ENCODE assay signal across 8 cellular contexts in genomic region chr2:189347540-189347939, GRCh38.
A peak's percentile ranks its signal among the peaks of the same experiment; 100 is the strongest.
DNase-seq lines count a peak whose midpoint lies in the region; ATAC-seq and TF ChIP-seq lines count a peak whose summit lies in the region.

No MANE protein-coding gene starts in this region.

- peak; percentile 64 for TF ChIP-seq RAD21 in SK-N-SH (IDR thresholded peaks at IDR 0.05; ENCODE audit: low read length)

- H2AFZ ChIP-seq in SK-N-SH (ENCODE audit: low read depth) (no peak overlapping the region), osteoblast (ENCODE audit: low read length) (peak overlapping the region; percentile 37)

- no peaks in the 10 kb centered on the region for H4K20me1 ChIP-seq in SK-N-SH (ENCODE audit: insufficient read depth)
- H4K20me1 ChIP-seq in osteoblast (ENCODE audit: insufficient read depth, low read length) = no peaks in the 10 kb centered on the region

- H3K4me2 ChIP-seq in SK-N-SH = no peak overlapping the region; the same call in 1 of the 2 replicates
- peak overlapping the region; percentile 52 for H3K4me2 ChIP-seq in osteoblast (ENCODE audit: insufficient read depth, low read length)

- WGBS in SK-N-SH (ENCODE audit: low lambda C conversion rate) = 12% methylated on average over 1 of the region's 1 CpG

- H3K27ac ChIP-seq in SK-N-SH (ENCODE audit: low read depth in 2 of 2, low read length in 1 of 2) (peak overlapping the region; percentile 89 to 92), osteoblast (ENCODE audit: low read depth, low read length) (peak overlapping the region; percentile 82)

- peaks cover 25% of the 10 kb centered on the region for H3F3A ChIP-seq in SK-N-SH (replicated peaks; ENCODE audit: insufficient read depth)

- DNase-seq in BE2C (no peak), SK-N-SH (no peak), fibroblast of gingiva (ENCODE audit: low read depth) (peak; percentile 97), osteoblast (ENCODE audit: insufficient read length, low spot score, missing footprints) (peak; percentile 60), COLO668 (lab: John Stamatoyannopoulos, UW; ENCODE audit: unreplicated experiment) (no peak)
- DNase-seq in activated T-helper 1 cell treated with anti-CD3 and anti-CD28 coated beads, Interleukin-12 subunit alpha, Interleukin-12 subunit beta, Interleukin-2, Interleukin-4 antibody, amounts not matched to agents 30 ng/mL and 10 ng/mL and 1 ng/mL, durations not matched to agents 14 hours and 24 hours and 36 hours (ENCODE audit: low spot score) = no peak

- no peak overlapping the region for H3K4me3 Mint-ChIP-seq in activated T-helper 1 cell treated with anti-CD3 and anti-CD28 coated beads, Interleukin-12 subunit alpha, Interleukin-12 subunit beta, Interleukin-2, Interleukin-4 antibody, amounts not matched to agents 30 ng/mL and 10 ng/mL and 1 ng/mL, durations not matched to agents 14 hours and 24 hours and 36 hours

- H3K36me3 Mint-ChIP-seq in activated T-helper 1 cell treated with anti-CD3 and anti-CD28 coated beads, Interleukin-12 subunit alpha, Interleukin-12 subunit beta, Interleukin-2, Interleukin-4 antibody, amounts not matched to agents 30 ng/mL and 10 ng/mL and 1 ng/mL, durations not matched to agents 14 hours and 24 hours and 36 hours (ENCODE audit: low read depth) = no peaks in the 10 kb centered on the region

- H3K27ac Mint-ChIP-seq in activated T-helper 1 cell treated with anti-CD3 and anti-CD28 coated beads, Interleukin-12 subunit alpha, Interleukin-12 subunit beta, Interleukin-2, Interleukin-4 antibody, amounts not matched to agents 30 ng/mL and 10 ng/mL and 1 ng/mL, durations not matched to agents 14 hours and 24 hours and 36 hours = no peak overlapping the region

- CTCF ChIA-PET in SK-N-SH (lab: Yijun Ruan, JAX) = interaction anchor here (1.0 kb wide), 1 partner anchor 60 kb away, joined by 3 read pairs; no protein-coding TSS in a partner anchor

- H3K27me3 ChIP-seq in BE2C (no peaks in the 10 kb centered on the region), SK-N-SH (ENCODE audit: insufficient read depth) (no peaks in the 10 kb centered on the region), osteoblast (ENCODE audit: insufficient read depth, low read length) (no peaks in the 10 kb centered on the region)

- H3K27me3 Mint-ChIP-seq in activated T-helper 1 cell treated with anti-CD3 and anti-CD28 coated beads, Interleukin-12 subunit alpha, Interleukin-12 subunit beta, Interleukin-2, Interleukin-4 antibody, amounts not matched to agents 30 ng/mL and 10 ng/mL and 1 ng/mL, durations not matched to agents 14 hours and 24 hours and 36 hours (ENCODE audit: insufficient read depth) = no peaks in the 10 kb centered on the region

- POLR2A ChIA-PET in SK-N-SH (lab: Yijun Ruan, JAX) = no interaction called here

- ATAC-seq in GM18519 (IDR thresholded peaks at IDR 0.05; ENCODE audit: low FRiP score, unreplicated experiment) (peak; percentile 66), HG03066 (IDR thresholded peaks at IDR 0.05; ENCODE audit: low read depth, unreplicated experiment) (peak; percentile 69)

- intact Hi-C loops in activated T-helper 1 cell treated with anti-CD3 and anti-CD28 coated beads, Interleukin-12 subunit alpha, Interleukin-12 subunit beta, Interleukin-2, Interleukin-4 antibody, amounts not matched to agents 30 ng/mL and 10 ng/mL and 1 ng/mL, durations not matched to agents 14 hours and 24 hours and 36 hours (cut with micrococcal nuclease) = loop anchor here (1.0 kb wide), 1 partner anchor 204 kb away; no protein-coding TSS in a partner anchor

- H3K9me3 Mint-ChIP-seq in activated T-helper 1 cell treated with anti-CD3 and anti-CD28 coated beads, Interleukin-12 subunit alpha, Interleukin-12 subunit beta, Interleukin-2, Interleukin-4 antibody, amounts not matched to agents 30 ng/mL and 10 ng/mL and 1 ng/mL, durations not matched to agents 14 hours and 24 hours and 36 hours = peaks cover 3% of the 10 kb centered on the region

- H3K4me3 ChIP-seq in BE2C (ENCODE audit: low read depth, low read length) = no peak overlapping the region
- H3K4me3 ChIP-seq in SK-N-SH (ENCODE audit: low read depth in 2 of 2, low read length in 1 of 2) = no peak overlapping the region
- H3K4me3 ChIP-seq in osteoblast (ENCODE audit: insufficient read depth, low read length) = no peak overlapping the region

- H3K79me2 ChIP-seq in SK-N-SH (ENCODE audit: insufficient read depth) (no peaks in the 10 kb centered on the region), osteoblast (ENCODE audit: insufficient read depth, low read length) (no peaks in the 10 kb centered on the region)

- H3K9me2 ChIP-seq in SK-N-SH = no peaks in the 10 kb centered on the region

- peak; percentile 34 for TF ChIP-seq CTCF in BE2C (IDR thresholded peaks at IDR 0.05; ENCODE audit: low read depth, low read length)
- peak; percentile 63 for TF ChIP-seq CTCF in SK-N-SH (IDR thresholded peaks at IDR 0.05)
- TF ChIP-seq CTCF in osteoblast (IDR thresholded peaks at IDR 0.05; ENCODE audit: extremely low read depth, low read depth, low read length) = peak; percentile 63

- peak; percentile 59 to 79 for TF ChIP-seq EP300 in SK-N-SH (IDR thresholded peaks at IDR 0.05; ENCODE audit: borderline replicate concordance in 1 of 2, low read depth in 1 of 2, low read length in 1 of 2)

- H3K9me3 ChIP-seq in BE2C (no peaks in the 10 kb centered on the region), SK-N-SH (peaks cover 12% of the 10 kb centered on the region; the same call in 1 of the 2 replicates), osteoblast (ENCODE audit: low read depth, low read length) (no peaks in the 10 kb centered on the region)

- H3K9ac ChIP-seq in SK-N-SH = peak overlapping the region; percentile 7; the same call in 1 of the 2 replicates

- H3K4me1 Mint-ChIP-seq in activated T-helper 1 cell treated with anti-CD3 and anti-CD28 coated beads, Interleukin-12 subunit alpha, Interleukin-12 subunit beta, Interleukin-2, Interleukin-4 antibody, amounts not matched to agents 30 ng/mL and 10 ng/mL and 1 ng/mL, durations not matched to agents 14 hours and 24 hours and 36 hours (ENCODE audit: low read depth) = peaks cover 5% of the 10 kb centered on the region

- no peaks in the 10 kb centered on the region for H3K36me3 ChIP-seq in BE2C
- H3K36me3 ChIP-seq in SK-N-SH (replicated peaks in 1 of 2; ENCODE audit: control insufficient read depth in 1 of 2, insufficient read depth in 2 of 2, low read length in 1 of 2) = peaks cover 0 to 4% of the 10 kb centered on the region in 2 experiments
- H3K36me3 ChIP-seq in osteoblast (ENCODE audit: insufficient read depth, low read length) = no peaks in the 10 kb centered on the region

- no peaks in the 10 kb centered on the region; the same call in 1 of the 2 replicates for H3K4me1 ChIP-seq in BE2C
- peaks cover 0 to 9% of the 10 kb centered on the region in 2 experiments; a peak in 1 of 4 replicates for H3K4me1 ChIP-seq in SK-N-SH (ENCODE audit: control insufficient read depth in 1 of 2, insufficient read depth in 2 of 2, low read depth in 1 of 2, low read length in 1 of 2)
- H3K4me1 ChIP-seq in osteoblast (ENCODE audit: insufficient read depth, low read length) = peaks cover 21% of the 10 kb centered on the region

TF ChIP-seq in SK-N-SH, 30 proteins besides CTCF, POLR2A, EP300 and RAD21:
- TF ChIP-seq SIN3A (IDR thresholded peaks at IDR 0.05; ENCODE audit: borderline replicate concordance, low read depth, low read length) (peak; percentile 57; the same call in 1 of the 2 replicates), CHD2 (IDR thresholded peaks at IDR 0.05; ENCODE audit: low read length, partially characterized antibody) (no peak), JUND (IDR thresholded peaks at IDR 0.05) (peak; percentile 77), MAX (IDR thresholded peaks at IDR 0.05; ENCODE audit: low read depth) (peak; percentile 56; the same call in 1 of the 2 replicates), YY1 (IDR thresholded peaks at IDR 0.05; ENCODE audit: low read depth) (no peak), NFIC (IDR thresholded peaks at IDR 0.05; ENCODE audit: borderline replicate concordance) (peak; percentile 90), RXRA (IDR thresholded peaks at IDR 0.05; ENCODE audit: borderline replicate concordance, low read depth) (0 out of 2 replicates have a peak, but pooled peaks have one; percentile 56), POLR2AphosphoS5 (IDR thresholded peaks at IDR 0.05; ENCODE audit: low read depth, low read length) (peak; percentile 37; the same call in 1 of the 2 replicates), FOSL2 (IDR thresholded peaks at IDR 0.05; ENCODE audit: borderline replicate concordance, low read depth) (peak; percentile 87), PBX3 (IDR thresholded peaks at IDR 0.05) (peak; percentile 75), TEAD4 (IDR thresholded peaks at IDR 0.05; ENCODE audit: borderline replicate concordance, insufficient read depth) (peak; percentile 72; the same call in 1 of the 2 replicates), GABPA (IDR thresholded peaks at IDR 0.05; ENCODE audit: low read depth) (no peak), SMC3 (IDR thresholded peaks at IDR 0.05; ENCODE audit: low read depth, low read length) (peak; percentile 70), FOXM1 (IDR thresholded peaks at IDR 0.05; ENCODE audit: low read depth) (peak; percentile 67; the same call in 1 of the 2 replicates), TCF12 (IDR thresholded peaks at IDR 0.05) (peak; percentile 93), EZH2phosphoT487 (IDR thresholded peaks at IDR 0.05; ENCODE audit: borderline replicate concordance, low read depth) (no peak)

Comparison
In these comparisons a context has a peak if more than half of its experiments do, and no peak if none do; other contexts are left out.
1. DNase-seq: peak in fibroblast of gingiva (single experiment) and osteoblast (single experiment); none in BE2C (single experiment), SK-N-SH (single experiment), activated T-helper 1 cell treated with anti-CD3 and anti-CD28 coated beads, Interleukin-12 subunit alpha, Interleukin-12 subunit beta, Interleukin-2, Interleukin-4 antibody, amounts not matched to agents 30 ng/mL and 10 ng/mL and 1 ng/mL, durations not matched to agents 14 hours and 24 hours and 36 hours (single experiment) and COLO668 (single experiment).
2. Peak in every context shown above with its lines, with median percentiles within 50 percentile points of each other: CTCF ChIP-seq.